22 cellular contexts compared by ENCODE assay signal in genomic region chr13:110661256-110661655, GRCh38. TPM values are rescaled to one million over a fixed set of nuclear protein-coding genes. Genes with fewer than 3 reads are reported as not detected.
A peak's percentile ranks its signal among the peaks of the same experiment; 100 is the strongest.
DNase-seq lines count a peak whose midpoint lies in the region; ATAC-seq, FAIRE-seq and TF ChIP-seq lines count a peak whose summit lies in the region.
"Had no signal": no experiment of that assay in that cellular context is flagged by ENCODE, and none has a peak within 500 bp of the region (broad histone marks: within the 10 kb centered on the region; RNA-seq: fewer than 3 reads in every experiment).

No MANE protein-coding gene starts in this region.

- no peak overlapping the region for H3K27ac ChIP-seq in Panc1 (ENCODE audit: low read length)
- no peak overlapping the region for H3K27ac ChIP-seq in kidney (ENCODE audit: low read depth in 2 of 2, low read length in 2 of 2)
- H3K27ac ChIP-seq: A549, BLaER1 had no signal

- H3K27ac Mint-ChIP-seq in endothelial cell (ENCODE audit: unreplicated experiment) = no peak overlapping the region
- H3K27ac Mint-ChIP-seq: HFFc6 had no signal

- peaks cover 5% of the 10 kb centered on the region for H3K27me3 Mint-ChIP-seq in endothelial cell (ENCODE audit: unreplicated experiment)
- H3K27me3 Mint-ChIP-seq: CD4-positive, alpha-beta memory T cell had no signal

- no peaks in the 10 kb centered on the region for H3K4me1 ChIP-seq in Panc1 (ENCODE audit: control insufficient read depth, insufficient read depth, low read length)
- no peaks in the 10 kb centered on the region for H3K4me1 ChIP-seq in kidney (ENCODE audit: control insufficient read depth in 1 of 2, insufficient read depth in 1 of 2, low read depth in 1 of 2, low read length in 2 of 2)
- H3K4me1 ChIP-seq: A549 had no signal

- BruUV-seq in Panc1 (replicated peaks; lab: Mats Ljungman, UMichigan) = TSS peak; percentile 33

- H3K9me3 ChIP-seq in Panc1 (ENCODE audit: control insufficient read depth, insufficient read depth, low read depth, low read length) = no peaks in the 10 kb centered on the region
- H3K9me3 ChIP-seq in kidney (ENCODE audit: control insufficient read depth in 1 of 2, low read length in 2 of 2) = peaks cover 0 to 4% of the 10 kb centered on the region in 2 donors
- H3K9me3 ChIP-seq: A549 had no signal

- no peaks in the 10 kb centered on the region for H3K4me1 Mint-ChIP-seq in endothelial cell (ENCODE audit: unreplicated experiment)

- POLR2A ChIA-PET in Panc1 (lab: Charles Lee) = interaction anchor here (0.6 kb wide), 1 partner anchor 15 kb away, joined by 3 read pairs; no protein-coding TSS in a partner anchor

- DNase-seq in Panc1 (ENCODE audit: low read depth, low spot score) (no peak), astrocyte of the cerebellum (ENCODE audit: low read depth) (peak; percentile 53), endothelial cell (ENCODE audit: low spot score) (no peak), kidney (no peak), COLO829 (ENCODE audit: low spot score) (no peak), retina (no peak)
- DNase-seq: AML-193; Calu3; CD4-positive, alpha-beta memory T cell; DMS79 treated with DMSO at 0.1 percent for 48 hours; HCEC 1CT; HFFc6; IMR-90 had no signal

- H3K27me3 ChIP-seq in Panc1 (ENCODE audit: control insufficient read depth, insufficient read depth, low read length) = no peaks in the 10 kb centered on the region
- H3K27me3 ChIP-seq: BLaER1 had no signal

- FAIRE-seq in kidney (lab: Jason Lieb, UNC) = no peak
- FAIRE-seq: A549, GM12878, GM19239, H1, HTR-8/SVneo, K562 had no signal

- CTCF ChIA-PET in Panc1 (lab: Charles Lee) = no interaction called here

- H3K4me3 ChIP-seq in Panc1 (ENCODE audit: low read depth in 2 of 2, low read length in 2 of 2) = no peak overlapping the region
- H3K4me3 ChIP-seq in astrocyte of the cerebellum (ENCODE audit: low read depth, low read length) = no peak overlapping the region
- H3K4me3 ChIP-seq in kidney (ENCODE audit: low read length in 2 of 2) = no peak overlapping the region
- H3K4me3 ChIP-seq: A549, BLaER1, GM12878, K562 had no signal

- intact Hi-C loops in Panc1 (cut with micrococcal nuclease; ENCODE audit: unreplicated experiment) (no loop called here), kidney (cut with DNase I) (no loop called here)

- TF ChIP-seq CTCF in Panc1 (IDR thresholded peaks at IDR 0.05) = no peak
- no peak for TF ChIP-seq CTCF in astrocyte of the cerebellum (IDR thresholded peaks at IDR 0.05; ENCODE audit: low read depth, low read length, missing control alignments)
- TF ChIP-seq CTCF in endothelial cell (IDR thresholded peaks at IDR 0.05; ENCODE audit: unreplicated experiment) = no peak
- no peak for TF ChIP-seq CTCF in kidney (IDR thresholded peaks at IDR 0.05; ENCODE audit: borderline replicate concordance, extremely low read depth, insufficient read depth)

- ATAC-seq in Panc1 = no peak
- no peak for ATAC-seq in HG02840 (IDR thresholded peaks at IDR 0.05; ENCODE audit: low FRiP score, unreplicated experiment)
- ATAC-seq: A549, GM12878, K562 had no signal

- H3K36me3 ChIP-seq in Panc1 (ENCODE audit: control insufficient read depth, insufficient read depth, low read length) (no peaks in the 10 kb centered on the region), kidney (ENCODE audit: control insufficient read depth in 1 of 2, insufficient read depth in 2 of 2, low read length in 2 of 2) (peaks cover 27 to 32% of the 10 kb centered on the region in 2 donors)

- no peak overlapping the region for H3K9ac ChIP-seq in kidney (ENCODE audit: low read length in 2 of 2)
- H3K9ac ChIP-seq: BLaER1 had no signal

- H3K9me3 Mint-ChIP-seq in endothelial cell (ENCODE audit: unreplicated experiment) = no peaks in the 10 kb centered on the region

- in situ Hi-C loops in Panc1 (cut with HindIII; ENCODE audit: low pct_unique_long_range_greater_than_20kb, low sequenced_read_pairs) (no loop called here), astrocyte of the cerebellum (cut with HindIII; ENCODE audit: low sequenced_read_pairs) (no loop called here)

- H3K36me3 Mint-ChIP-seq in endothelial cell (ENCODE audit: low read depth, unreplicated experiment) = peaks cover 60% of the 10 kb centered on the region

- peak overlapping the region; percentile 60 for H3K4me3 Mint-ChIP-seq in endothelial cell (ENCODE audit: unreplicated experiment)
- H3K4me3 Mint-ChIP-seq: CD14-positive monocyte; CD4-positive, alpha-beta memory T cell; HFFc6 had no signal

RNA-seq across cellular contexts. Expression of gene CARS2, which starts 44.7 kb away (rescaled TPM):
- total RNA-seq in Panc1 (2021; ENCODE audit: unreplicated experiment) (31.9 TPM), endothelial cell (ENCODE audit: unreplicated experiment) (36.0 TPM), kidney (57.9 TPM)
- polyA plus RNA-seq in Panc1 (2012; ENCODE audit: insufficient read length) = 47.5 TPM
- polyA plus RNA-seq in kidney (ENCODE audit: insufficient read depth, low read depth, low replicate concordance) = 57.1 TPM

RNA-seq across cellular contexts. Expression of gene NAXD, which starts 45.9 kb away (rescaled TPM):
- 15.1 TPM for total RNA-seq in Panc1 (2021; ENCODE audit: unreplicated experiment)
- 13.7 TPM for polyA plus RNA-seq in Panc1 (2012; ENCODE audit: insufficient read length)
- total RNA-seq in endothelial cell (ENCODE audit: unreplicated experiment) = 28.7 TPM
- 37.9 TPM for total RNA-seq in kidney
- polyA plus RNA-seq in kidney (ENCODE audit: insufficient read depth, low read depth, low replicate concordance) = 52.7 TPM

RNA-seq across cellular contexts. Expression of gene ING1, which starts 52.2 kb away (rescaled TPM):
- 9.2 TPM for total RNA-seq in Panc1 (2021; ENCODE audit: unreplicated experiment)
- polyA plus RNA-seq in Panc1 (2012; ENCODE audit: insufficient read length) = 13.2 TPM
- total RNA-seq in endothelial cell (ENCODE audit: unreplicated experiment) = 9.9 TPM
- 12.4 TPM for total RNA-seq in kidney
- 7.8 TPM for polyA plus RNA-seq in kidney (ENCODE audit: insufficient read depth, low read depth, low replicate concordance)
